10 cellular contexts compared by ENCODE assay signal in genomic region chr19:18733196-18733647, GRCh38. TPM values are rescaled to one million over a fixed set of nuclear protein-coding genes. Genes with fewer than 3 reads are reported as not detected.
DNase-seq lines count a peak whose midpoint lies in the region; ATAC-seq and TF ChIP-seq lines count a peak whose summit lies in the region.
"Had no signal": no experiment of that assay in that cellular context is flagged by ENCODE, and none has a peak within 500 bp of the region (broad histone marks: within the 10 kb centered on the region; RNA-seq: fewer than 3 reads in every experiment).

No MANE protein-coding gene starts in this region.

- H3K36me3 Mint-ChIP-seq in progenitor cell of endocrine pancreas (ENCODE audit: insufficient read depth) = peaks cover 2% of the 10 kb centered on the region
- peaks cover 0 to 8% (median 0%) of the 10 kb centered on the region in 3 donors for H3K36me3 Mint-ChIP-seq in CD8-positive, alpha-beta memory T cell

- POLR2A ChIA-PET in CD8-positive, alpha-beta memory T cell (lab: Charles Lee) = no interaction called here

- peaks cover 26% of the 10 kb centered on the region for H3K4me1 Mint-ChIP-seq in progenitor cell of endocrine pancreas (ENCODE audit: low read depth)
- peaks cover 0 to 5% (median 2%) of the 10 kb centered on the region in 3 donors for H3K4me1 Mint-ChIP-seq in CD8-positive, alpha-beta memory T cell

- DNase-seq in DMS 273 treated with DMSO at 0.1 percent for 48 hours (lab: John Stamatoyannopoulos, UW) = peak; percentile 95
- DNase-seq in NCI-H446 treated with DMSO at 0.1 percent for 48 hours (lab: John Stamatoyannopoulos, UW) = peak; percentile 13
- peak; percentile 60 for DNase-seq in fibroblast of mammary gland (ENCODE audit: low read depth)
- DNase-seq in progenitor cell of endocrine pancreas (ENCODE audit: low spot score, unreplicated experiment) = no peak
- DNase-seq in CD8-positive, alpha-beta memory T cell = no peak
- no peak for DNase-seq in NK-92 treated with Interleukin-12 subunit alpha and Interleukin-12 subunit beta, amount 100 ng/mL, for 24 hours (lab: John Stamatoyannopoulos, UW)
- DNase-seq: hypothalamus, SHP77 treated with DMSO at 0.1 percent for 48 hours had no signal

- no peaks in the 10 kb centered on the region for H3K27me3 ChIP-seq in CD8-positive, alpha-beta memory T cell (ENCODE audit: insufficient read depth, low read length, poor library complexity, severe bottlenecking)

- no peaks in the 10 kb centered on the region for H3K9me3 ChIP-seq in CD8-positive, alpha-beta memory T cell (ENCODE audit: low read length)

- TF ChIP-seq CTCF in fibroblast of mammary gland (conservative IDR thresholded peaks at IDR 0.05; ENCODE audit: control insufficient read depth, insufficient read depth, low read depth, low read length) (no peak), progenitor cell of endocrine pancreas (IDR thresholded peaks at IDR 0.05; ENCODE audit: unreplicated experiment) (no peak)

- H3K4me1 ChIP-seq in CD8-positive, alpha-beta memory T cell (ENCODE audit: insufficient read depth, low read length) = no peaks in the 10 kb centered on the region

- no peaks in the 10 kb centered on the region for H3K27me3 Mint-ChIP-seq in progenitor cell of endocrine pancreas
- no peaks in the 10 kb centered on the region for H3K27me3 Mint-ChIP-seq in CD8-positive, alpha-beta memory T cell

- no peaks in the 10 kb centered on the region for H3K36me3 ChIP-seq in CD8-positive, alpha-beta memory T cell (ENCODE audit: insufficient read depth, low read length)

- CTCF ChIA-PET in CD8-positive, alpha-beta memory T cell (lab: Charles Lee) = interaction anchor here (1.2 kb wide), 1 partner anchor 34 kb away, joined by 3 read pairs; no protein-coding TSS in a partner anchor

- H3K9me3 Mint-ChIP-seq in progenitor cell of endocrine pancreas (ENCODE audit: low read depth) = no peaks in the 10 kb centered on the region
- H3K9me3 Mint-ChIP-seq in CD8-positive, alpha-beta memory T cell = no peaks in the 10 kb centered on the region

- no peak overlapping the region for H3K27ac ChIP-seq in CD8-positive, alpha-beta memory T cell (ENCODE audit: low read depth, low read length)

- H3K27ac Mint-ChIP-seq in progenitor cell of endocrine pancreas = peak overlapping the region; percentile 60
- H3K27ac Mint-ChIP-seq in CD8-positive, alpha-beta memory T cell = no peak overlapping the region

- no peak overlapping the region for H3K4me3 Mint-ChIP-seq in progenitor cell of endocrine pancreas (ENCODE audit: low read depth)
- H3K4me3 Mint-ChIP-seq in CD8-positive, alpha-beta memory T cell = no peak overlapping the region

- H3K4me3 ChIP-seq in fibroblast of mammary gland (ENCODE audit: control insufficient read depth, low read depth, low read length) = no peak overlapping the region
- H3K4me3 ChIP-seq in CD8-positive, alpha-beta memory T cell (ENCODE audit: low read length) = no peak overlapping the region

- ATAC-seq in HG03521 (IDR thresholded peaks at IDR 0.05; ENCODE audit: unreplicated experiment) (no peak), GM19351 (IDR thresholded peaks at IDR 0.05; ENCODE audit: unreplicated experiment) (no peak)

RNA-seq across cellular contexts. Expression of gene CRTC1, which starts 49.7 kb away (rescaled TPM):
- 39.5 and 39.7 TPM in 2 replicates for total RNA-seq in progenitor cell of endocrine pancreas
- total RNA-seq in CD8-positive, alpha-beta memory T cell = 1 to 10 TPM; 6.7 to 7.1 TPM
- 1.3 TPM for polyA plus RNA-seq in CD8-positive, alpha-beta memory T cell

RNA-seq across cellular contexts. Expression of gene COMP, which starts 57.9 kb away (rescaled TPM):
- 0.13 and 0.24 TPM in 2 replicates for total RNA-seq in progenitor cell of endocrine pancreas
- total RNA-seq in CD8-positive, alpha-beta memory T cell = not detected
- polyA plus RNA-seq in CD8-positive, alpha-beta memory T cell = not detected

Comparison
In these comparisons a context has a peak if more than half of its experiments do, and no peak if none do; other contexts are left out.
1. DNase-seq: peak in DMS 273 treated with DMSO at 0.1 percent for 48 hours (single experiment), NCI-H446 treated with DMSO at 0.1 percent for 48 hours (single experiment) and fibroblast of mammary gland (single experiment); none in progenitor cell of endocrine pancreas (single experiment), CD8-positive, alpha-beta memory T cell (0 of 5) and NK-92 treated with Interleukin-12 subunit alpha and Interleukin-12 subunit beta, amount 100 ng/mL, for 24 hours (single experiment).